Comparison of ENCODE assay signal across 12 cellular contexts in the genomic region with DNA sequence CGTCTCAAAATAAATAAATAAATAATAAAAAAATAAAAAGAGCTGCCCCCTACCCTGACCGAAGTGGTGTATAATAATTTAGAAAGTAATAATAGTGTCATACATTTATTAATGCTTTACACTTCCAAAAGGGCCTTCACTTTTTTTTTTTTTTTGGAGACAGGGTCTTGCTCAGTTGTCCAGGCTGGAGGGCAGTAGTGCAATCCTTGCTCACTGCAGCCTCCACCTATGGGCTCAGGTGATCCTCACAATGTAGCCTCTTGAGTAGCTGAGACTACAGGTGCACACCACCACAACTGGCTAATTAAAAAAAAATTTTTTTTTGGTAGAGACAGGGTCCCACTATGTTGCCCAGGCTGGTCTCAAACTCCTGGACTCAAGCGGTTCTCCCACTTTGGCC. TPM values are rescaled to one million over a fixed set of nuclear protein-coding genes. Genes with fewer than 3 reads are reported as not detected.
DNase-seq lines count a peak whose midpoint lies in the region; ATAC-seq, FAIRE-seq and TF ChIP-seq lines count a peak whose summit lies in the region.
"Had no signal": no experiment of that assay in that cellular context is flagged by ENCODE, and none has a peak within 500 bp of the region (broad histone marks: within the 10 kb centered on the region; RNA-seq: fewer than 3 reads in every experiment).

No MANE protein-coding gene starts in this region.

- H3K36me3 Mint-ChIP-seq in Caco-2 (ENCODE audit: insufficient read depth, unreplicated experiment) (peaks cover 36% of the 10 kb centered on the region), activated B cell treated with CpG ODN at 0.5 μM for 24 hours (ENCODE audit: low read depth) (peaks cover 17% of the 10 kb centered on the region)

- peak overlapping the region; percentile 94 for H3K4me2 ChIP-seq in A549
- peak overlapping the region; percentile 85 for H3K4me2 ChIP-seq in hepatocyte

- H3K4me1 ChIP-seq in A549: 0 out of 3 replicates have a peak, but pooled peaks cover 6% of the 10 kb centered on the region
- peaks cover 10% of the 10 kb centered on the region; the same call in 1 of the 2 replicates for H3K4me1 ChIP-seq in Caco-2
- H3K4me1 ChIP-seq in hepatocyte (ENCODE audit: insufficient read depth): peaks cover 3% of the 10 kb centered on the region

- peaks cover 60% of the 10 kb centered on the region for H3K79me2 ChIP-seq in hepatocyte

- no peak for FAIRE-seq in A549 (lab: Jason Lieb, UNC)

- H3K9me3 ChIP-seq in A549: no peaks in the 10 kb centered on the region
- no peaks in the 10 kb centered on the region for H3K9me3 ChIP-seq in Caco-2
- no peaks in the 10 kb centered on the region for H3K9me3 ChIP-seq in hepatocyte (ENCODE audit: low read depth)
- H3K9me3 ChIP-seq: left lung had no signal

- WGBS in A549 (ENCODE audit: missing lambda C conversion rate): 82% methylated on average over 3 of the region's 3 CpGs
- WGBS in hepatocyte (ENCODE audit: low lambda C conversion rate, missing lambda C conversion rate): 95% methylated on average over 3 of the region's 3 CpGs

- H3K4me1 Mint-ChIP-seq in Caco-2 (ENCODE audit: low read depth, unreplicated experiment) (peaks cover 14% of the 10 kb centered on the region), activated B cell treated with CpG ODN at 0.5 μM for 24 hours (peaks cover 31% of the 10 kb centered on the region)

- CTCF ChIA-PET in A549 (lab: Yijun Ruan, JAX): interaction anchor here (0.7 to 4.0 kb wide), 5 partner anchors 11 to 238 kb away, joined by 3 to 19 read pairs (median 9); a partner anchor contains a TSS
- CTCF ChIA-PET in Caco-2 (lab: Charles Lee): interaction anchor here (0.6 to 1.5 kb wide), 3 partner anchors 14 to 214 kb away, joined by 3 to 20 read pairs (median 3); a partner anchor contains a TSS
- CTCF ChIA-PET in activated B cell treated with CpG ODN at 0.5 μM for 24 hours (lab: Charles Lee): interaction anchor here (1.5 to 2.4 kb wide), 3 partner anchors 10 to 73 kb away, joined by 8 to 14 read pairs (median 10); a partner anchor contains a TSS

- H3K27me3 ChIP-seq in Caco-2 (replicated peaks; ENCODE audit: control insufficient read depth, insufficient read depth, low read length) (no peaks in the 10 kb centered on the region), hepatocyte (no peaks in the 10 kb centered on the region)
- H3K27me3 ChIP-seq: left lung had no signal

- H3K27ac ChIP-seq in A549 (no peak overlapping the region; a peak in 1 of 6 replicates), hepatocyte (no peak overlapping the region)
- H3K27ac ChIP-seq: HL-60 had no signal

- H3K27me3 Mint-ChIP-seq in Caco-2 (ENCODE audit: insufficient read depth, unreplicated experiment): no peaks in the 10 kb centered on the region
- H3K27me3 Mint-ChIP-seq in activated B cell treated with CpG ODN at 0.5 μM for 24 hours: no peaks in the 10 kb centered on the region
- H3K27me3 Mint-ChIP-seq: central memory CD8-positive, alpha-beta T cell; effector memory CD8-positive, alpha-beta T cell had no signal

- BruUV-seq in Caco-2 (replicated peaks; lab: Mats Ljungman, UMichigan): no TSS peak

- no peak for TF ChIP-seq CTCF in A549 (IDR thresholded peaks at IDR 0.05)
- no peak for TF ChIP-seq CTCF in Caco-2 (IDR thresholded peaks at IDR 0.05; ENCODE audit: insufficient read depth in 1 of 2, low read depth in 1 of 2, low read length in 1 of 2, severe bottlenecking in 1 of 2, unreplicated experiment in 1 of 2)
- TF ChIP-seq CTCF in activated B cell treated with CpG ODN at 0.5 μM for 24 hours (IDR thresholded peaks at IDR 0.05): no peak
- no peak for TF ChIP-seq CTCF in hepatocyte (IDR thresholded peaks at IDR 0.05; ENCODE audit: poor library complexity)

- no peak overlapping the region for H3K27ac Mint-ChIP-seq in Caco-2 (ENCODE audit: unreplicated experiment)
- H3K27ac Mint-ChIP-seq in activated B cell treated with CpG ODN at 0.5 μM for 24 hours: no peak overlapping the region

- H3K36me3 ChIP-seq in Caco-2 (ENCODE audit: control insufficient read depth, insufficient read depth, low read length) (no peaks in the 10 kb centered on the region), hepatocyte (replicated peaks; ENCODE audit: insufficient read depth, low read depth) (no peaks in the 10 kb centered on the region)
- H3K36me3 ChIP-seq: left lung had no signal

- ATAC-seq in A549: no peak
- no peak for ATAC-seq in activated B cell treated with CpG ODN at 0.5 μM for 24 hours (ENCODE audit: low read depth)
- ATAC-seq: effector memory CD8-positive, alpha-beta T cell had no signal

- TF ChIP-seq RAD21 in A549 (conservative IDR thresholded peaks at IDR 0.05 in 1 of 2, IDR thresholded peaks at IDR 0.05 in 1 of 2): no peak

- intact Hi-C loops in Caco-2 (cut with micrococcal nuclease; ENCODE audit: unreplicated experiment): loop anchor here (2.0 to 5.0 kb wide), 3 partner anchors 37 to 73 kb away; a partner anchor contains a TSS
- intact Hi-C loops in activated B cell treated with CpG ODN at 0.5 μM for 24 hours (cut with micrococcal nuclease): loop anchor here (5.0 to 10.0 kb wide), 3 partner anchors 328 to 473 kb away; a partner anchor contains a TSS
- intact Hi-C loops in head of caudate nucleus (cut with DNase I): loop anchor here (5.0 to 10.0 kb wide), 2 partner anchors 72 to 85 kb away; a partner anchor contains a TSS

- peak overlapping the region; percentile 94 for H3K4me3 Mint-ChIP-seq in Caco-2 (ENCODE audit: unreplicated experiment)
- peak overlapping the region; percentile 46 for H3K4me3 Mint-ChIP-seq in activated B cell treated with CpG ODN at 0.5 μM for 24 hours

- H4K20me1 ChIP-seq in hepatocyte (ENCODE audit: insufficient read depth, poor library complexity, severe bottlenecking): no peaks in the 10 kb centered on the region

- no peak for TF ChIP-seq EP300 in A549 (IDR thresholded peaks at IDR 0.05)

- H3K9me2 ChIP-seq in hepatocyte (replicated peaks; ENCODE audit: insufficient read depth): no peaks in the 10 kb centered on the region

- no peak for DNase-seq in A549 (ENCODE audit: low read depth in 1 of 2, low spot score in 1 of 2)
- DNase-seq in Caco-2: no peak
- no peak for DNase-seq in activated B cell treated with CpG ODN at 0.5 μM for 24 hours
- no peak for DNase-seq in hepatocyte (ENCODE audit: low spot score)
- no peak for DNase-seq in SIG-M5 (lab: John Stamatoyannopoulos, UW)
- DNase-seq in NCI-H1105 (lab: John Stamatoyannopoulos, UW): no peak
- no peak for DNase-seq in head of caudate nucleus
- DNase-seq: effector memory CD8-positive, alpha-beta T cell; left lung; NCI-H1694 treated with DMSO at 0.1 percent for 48 hours had no signal

- H2AFZ ChIP-seq in hepatocyte: no peak overlapping the region

- H3K9me3 Mint-ChIP-seq in Caco-2 (ENCODE audit: unreplicated experiment) (no peaks in the 10 kb centered on the region), activated B cell treated with CpG ODN at 0.5 μM for 24 hours (no peaks in the 10 kb centered on the region)
- H3K9me3 Mint-ChIP-seq: central memory CD8-positive, alpha-beta T cell; effector memory CD8-positive, alpha-beta T cell had no signal

- peak overlapping the region; percentile 68; the same call in 2 of the 3 replicates for H3K4me3 ChIP-seq in A549
- H3K4me3 ChIP-seq in Caco-2 (ENCODE audit: low read depth, low read length): peak overlapping the region; percentile 82
- no peak overlapping the region for H3K4me3 ChIP-seq in hepatocyte

- POLR2A ChIA-PET in A549 (lab: Yijun Ruan, JAX): interaction anchor here (1.9 kb wide), 1 partner anchor 73 kb away, joined by 13 read pairs; a partner anchor contains a TSS
- POLR2A ChIA-PET in Caco-2 (lab: Charles Lee): interaction anchor here (0.6 to 3.0 kb wide), 4 partner anchors 48 to 215 kb away, joined by 3 to 20 read pairs (median 10); a partner anchor contains a TSS
- POLR2A ChIA-PET in activated B cell treated with CpG ODN at 0.5 μM for 24 hours (lab: Charles Lee): interaction anchor here (1.0 kb wide), 1 partner anchor 73 kb away, joined by 3 read pairs; no protein-coding TSS in a partner anchor

- TF ChIP-seq POLR2A in A549 (IDR thresholded peaks at IDR 0.05; ENCODE audit: low read length): no peak

TF ChIP-seq in A549, 52 proteins besides CTCF, POLR2A, EP300 and RAD21:
- TF ChIP-seq JUN (IDR thresholded peaks at IDR 0.05) (no peak), RARB (CRISPR knock-in tag; IDR thresholded peaks at IDR 0.05) (no peak)

RNA-seq across cellular contexts. Expression of a gene that starts 1.4 kb away (rescaled TPM):
- polyA plus RNA-seq in A549 (2011; rRNA removed) (25.5 and 26.7 TPM in 2 replicates), A549 (2017; fragmentation: RNase III; extraction: RNeasy Plus Mini Kit Qiagen cat#74134 plus additional on column Dnase treatment) (6.9 to 8.4 TPM (median 7.0 TPM) in 3 replicates), hepatocyte (9.8 and 10.3 TPM in 2 replicates)
- polyA plus RNA-seq in A549 (2012; cell fraction: cytosol; rRNA removed): 8.1 and 8.5 TPM in 2 replicates
- 6.2 and 10.1 TPM in 2 replicates for polyA plus RNA-seq in A549 (2012; cell fraction: nucleus; rRNA removed)
- polyA minus RNA-seq in A549 (2011; rRNA and poly(A)+ RNA removed): 18.3 and 24.8 TPM in 2 replicates
- total RNA-seq in Caco-2 (2022) (13.2 and 14.1 TPM in 2 replicates), activated B cell treated with CpG ODN at 0.5 μM for 24 hours (11.4 and 16.0 TPM in 2 replicates), hepatocyte (20.6 and 22.7 TPM in 2 replicates)

RNA-seq across cellular contexts. Expression of a gene that starts 1.5 kb away (rescaled TPM):
- polyA plus RNA-seq in A549 (2011; rRNA removed): 53.3 and 53.6 TPM in 2 replicates
- polyA plus RNA-seq in A549 (2012; cell fraction: cytosol; rRNA removed): 15.3 and 18.7 TPM in 2 replicates
- polyA plus RNA-seq in A549 (2012; cell fraction: nucleus; rRNA removed): 17.0 and 21.5 TPM in 2 replicates
- 26.5 to 29.1 TPM (median 27.1 TPM) in 3 replicates for polyA plus RNA-seq in A549 (2017; fragmentation: RNase III; extraction: RNeasy Plus Mini Kit Qiagen cat#74134 plus additional on column Dnase treatment)
- polyA minus RNA-seq in A549 (2011; rRNA and poly(A)+ RNA removed): 30.6 and 34.3 TPM in 2 replicates
- total RNA-seq in Caco-2 (2022): 51.8 and 52.6 TPM in 2 replicates
- 31.8 and 35.0 TPM in 2 replicates for total RNA-seq in activated B cell treated with CpG ODN at 0.5 μM for 24 hours
- 30.1 and 30.5 TPM in 2 replicates for total RNA-seq in hepatocyte
- polyA plus RNA-seq in hepatocyte: 26.9 and 31.0 TPM in 2 replicates

RNA-seq across cellular contexts. Expression of a gene that starts 59.1 kb away (rescaled TPM):
- polyA plus RNA-seq in A549 (2011; rRNA removed): 4.9 TPM in 2 replicates
- polyA plus RNA-seq in A549 (2012; cell fraction: cytosol; rRNA removed): 2.6 and 2.7 TPM in 2 replicates
- 1.8 and 4.5 TPM in 2 replicates for polyA plus RNA-seq in A549 (2012; cell fraction: nucleus; rRNA removed)
- 3.5 to 4.3 TPM (median 3.8 TPM) in 3 replicates for polyA plus RNA-seq in A549 (2017; fragmentation: RNase III; extraction: RNeasy Plus Mini Kit Qiagen cat#74134 plus additional on column Dnase treatment)
- 1.1 and 2.7 TPM in 2 replicates for polyA minus RNA-seq in A549 (2011; rRNA and poly(A)+ RNA removed)
- total RNA-seq in Caco-2 (2022): 6.5 and 7.1 TPM in 2 replicates
- 3.5 and 4.6 TPM in 2 replicates for total RNA-seq in activated B cell treated with CpG ODN at 0.5 μM for 24 hours
- total RNA-seq in hepatocyte: 3.4 and 3.9 TPM in 2 replicates
- polyA plus RNA-seq in hepatocyte: 1.9 and 2.1 TPM in 2 replicates
